20 cellular contexts compared by ENCODE assay signal in the genomic region with DNA sequence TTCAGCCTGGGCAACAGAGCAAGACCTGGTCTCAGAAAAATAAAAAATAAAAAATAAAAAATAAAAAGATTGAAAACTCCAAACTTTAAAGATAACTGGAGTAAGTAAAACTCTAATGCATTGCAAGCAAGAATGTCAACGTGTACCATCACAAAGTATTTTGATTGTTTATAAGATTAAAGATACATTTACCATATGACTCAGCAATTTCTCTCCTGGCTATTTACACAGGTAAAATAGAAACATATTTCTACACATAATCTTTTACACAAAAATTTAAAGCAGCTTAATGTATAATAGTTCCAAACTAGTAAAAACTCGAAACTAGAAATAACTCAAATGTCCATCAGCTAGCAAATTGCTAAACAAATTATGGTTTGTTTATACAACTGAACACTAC.
DNase-seq lines count a peak whose midpoint lies in the region; ATAC-seq, FAIRE-seq and TF ChIP-seq lines count a peak whose summit lies in the region.
"Had no signal": no experiment of that assay in that cellular context is flagged by ENCODE, and none has a peak within 500 bp of the region (broad histone marks: within the 10 kb centered on the region; RNA-seq: fewer than 3 reads in every experiment).

No MANE protein-coding gene starts in this region.

- H3K9ac ChIP-seq in IMR-90 (ENCODE audit: low read depth, low read length), result no peak overlapping the region
- H3K9ac ChIP-seq in H1 (replicated peaks in 1 of 4; ENCODE audit: extremely low read depth in 1 of 4, low read depth in 3 of 4, low read length in 3 of 4), result no peak overlapping the region

- ATAC-seq in IMR-90 (ENCODE audit: low read depth) (no peak), GM21528 (IDR thresholded peaks at IDR 0.05; ENCODE audit: low FRiP score, unreplicated experiment) (no peak)
- ATAC-seq: GM23338 had no signal

- dilution Hi-C loops in IMR-90 (cut with HindIII; ENCODE audit: low sequenced_read_pairs, unreplicated experiment), result no loop called here

- TF ChIP-seq CTCF in IMR-90 (conservative IDR thresholded peaks at IDR 0.05; ENCODE audit: low read depth, low read length), result no peak
- no peak for TF ChIP-seq CTCF in H1 (IDR thresholded peaks at IDR 0.05; ENCODE audit: control extremely low read depth in 1 of 3, insufficient read depth in 1 of 3, low read depth in 1 of 3, low read length in 3 of 3)

- no peaks in the 10 kb centered on the region for H3K79me2 ChIP-seq in H1 (ENCODE audit: control insufficient read depth in 1 of 2, insufficient read depth in 2 of 2, low read length in 2 of 2)

- H3K4me1 ChIP-seq in IMR-90 (ENCODE audit: control insufficient read depth, insufficient read depth, low read length) (no peaks in the 10 kb centered on the region), H1 (replicated peaks in 1 of 4; ENCODE audit: control insufficient read depth in 3 of 4, insufficient read depth in 4 of 4, low read length in 3 of 4) (no peaks in the 10 kb centered on the region)
- H3K4me1 ChIP-seq: BE2C had no signal

- H2AFZ ChIP-seq in IMR-90 (replicated peaks; ENCODE audit: low read length, poor library complexity), result no peak overlapping the region
- no peak overlapping the region for H2AFZ ChIP-seq in H1 (ENCODE audit: low read length)
- H2AFZ ChIP-seq: GM23338 had no signal

- no peak overlapping the region for H2AK9ac ChIP-seq in IMR-90 (replicated peaks; ENCODE audit: low read depth, low read length, poor library complexity)

- H2BK5ac ChIP-seq in IMR-90 (ENCODE audit: low read depth, low read length, poor library complexity, severe bottlenecking), result no peak overlapping the region
- no peak overlapping the region for H2BK5ac ChIP-seq in H1 (ENCODE audit: low read depth, low read length)

- no CpG with 5 or more reads among the region's 2 CpGs for WGBS in IMR-90 (ENCODE audit: extremely low coverage in 2 of 2, insufficient read length in 1 of 2), 2 experiments
- WGBS in H1 (ENCODE audit: extremely low coverage in 1 of 2, insufficient coverage in 1 of 2, insufficient read length in 1 of 2, insufficient replicate concordance in 2 of 2, low coverage in 1 of 2, low lambda C conversion rate in 2 of 2, missing lambda C conversion rate in 1 of 2), 2 experiments, result 93% methylated on average over 2 of the region's 2 CpGs; no CpG with 5 or more reads in 1 of the 2 experiments

- no peaks in the 10 kb centered on the region for H3K23me2 ChIP-seq in H1 (ENCODE audit: low read depth, low read length)

- H3K27me3 ChIP-seq in IMR-90 (ENCODE audit: control insufficient read depth, insufficient read depth, low read length) (no peaks in the 10 kb centered on the region), H1 (replicated peaks in 1 of 4; ENCODE audit: control insufficient read depth in 3 of 4, extremely low read depth in 1 of 4, insufficient read depth in 3 of 4, low read length in 3 of 4) (no peaks in the 10 kb centered on the region)
- H3K27me3 ChIP-seq: BE2C had no signal

- TF ChIP-seq POLR2A in IMR-90 (IDR thresholded peaks at IDR 0.05; ENCODE audit: low read depth, low read length) (no peak), H1 (IDR thresholded peaks at IDR 0.05; ENCODE audit: control extremely low read depth in 1 of 2, low read depth in 2 of 2, low read length in 2 of 2) (no peak)

- H3K36me3 ChIP-seq in IMR-90 (ENCODE audit: control insufficient read depth, insufficient read depth, low read length), result no peaks in the 10 kb centered on the region
- H3K36me3 ChIP-seq in H1 (ENCODE audit: control insufficient read depth in 2 of 4, insufficient read depth in 4 of 4, low read length in 3 of 4), result no peaks in the 10 kb centered on the region
- H3K36me3 ChIP-seq: BE2C had no signal

- H4K91ac ChIP-seq in IMR-90 (ENCODE audit: insufficient read depth, low read depth, low read length) (no peak overlapping the region), H1 (replicated peaks; ENCODE audit: insufficient read length, low read length) (no peak overlapping the region)

- H3K18ac ChIP-seq in IMR-90 (ENCODE audit: low read depth, low read length), result no peak overlapping the region
- no peak overlapping the region for H3K18ac ChIP-seq in H1 (ENCODE audit: extremely low read depth, low read length)

- H3K27ac ChIP-seq in IMR-90 (ENCODE audit: insufficient read depth, low read length), result no peak overlapping the region
- H3K27ac ChIP-seq in H1 (ENCODE audit: low read depth, low read length), result no peak overlapping the region

- H3K14ac ChIP-seq in IMR-90 (replicated peaks; ENCODE audit: low read depth, low read length) (no peak overlapping the region), H1 (ENCODE audit: insufficient read length) (no peak overlapping the region)

- H3K4me3 ChIP-seq in IMR-90 (ENCODE audit: insufficient read depth, low read depth, low read length), result no peak overlapping the region
- no peak overlapping the region for H3K4me3 ChIP-seq in H1 (ENCODE audit: extremely low read depth in 1 of 4, insufficient read depth in 2 of 4, low read depth in 3 of 4, low read length in 4 of 4)
- H3K4me3 ChIP-seq: GM23338 had no signal

- H2BK120ac ChIP-seq in IMR-90 (ENCODE audit: low read depth, low read length) (no peak overlapping the region), H1 (replicated peaks; ENCODE audit: low read depth, low read length) (no peak overlapping the region)

- no peak overlapping the region for H4K8ac ChIP-seq in IMR-90 (ENCODE audit: low read depth in 2 of 2, low read length in 2 of 2)
- no peak overlapping the region for H4K8ac ChIP-seq in H1 (ENCODE audit: extremely low read depth, insufficient read depth, low read length)

- no peak overlapping the region for H2BK20ac ChIP-seq in IMR-90 (ENCODE audit: low read depth, low read length)
- no peak overlapping the region for H2BK20ac ChIP-seq in H1 (ENCODE audit: low read length)

- no peak overlapping the region for H2AK5ac ChIP-seq in IMR-90 (ENCODE audit: low read depth, low read length)
- H2AK5ac ChIP-seq in H1 (ENCODE audit: low read depth, low read length), result no peak overlapping the region

- no peaks in the 10 kb centered on the region for H3K9me1 ChIP-seq in IMR-90 (ENCODE audit: insufficient read depth, low read length)

- DNase-seq in SIG-M5 treated with dmso at 0.1 percent for 504 hours (lab: John Stamatoyannopoulos, UW; ENCODE audit: unreplicated experiment) (peak; percentile 7), SIG-M5 (lab: John Stamatoyannopoulos, UW) (no peak), IMR-90 (no peak), H1 (ENCODE audit: low read depth in 1 of 2, low spot score in 2 of 2) (no peak), RKO (ENCODE audit: low spot score) (no peak)
- DNase-seq in activated CD4-positive, alpha-beta T cell treated with anti-CD3 and anti-CD28 coated beads for 4 hours, result no peak
- DNase-seq: ACHN; BE2C; C1 segment of cervical spinal cord; CD4-positive, CD25-positive, alpha-beta regulatory T cell; CD8-positive, alpha-beta memory T cell; COR-L47; DMS 273 treated with DMSO at 0.1 percent for 48 hours; DMS79; GDM1; H9 had no signal

- no peaks in the 10 kb centered on the region for H3K9me3 ChIP-seq in IMR-90 (ENCODE audit: control insufficient read depth, insufficient read depth, low read length)
- no peaks in the 10 kb centered on the region for H3K9me3 ChIP-seq in H1 (ENCODE audit: insufficient read depth in 2 of 2, low read depth in 1 of 2, low read length in 1 of 2)
- H3K9me3 ChIP-seq: BE2C had no signal

- H3K56ac ChIP-seq in IMR-90 (ENCODE audit: extremely low read depth, insufficient read depth, low read length), result no peak overlapping the region
- H3K56ac ChIP-seq in H1 (replicated peaks; ENCODE audit: insufficient read length, low read depth, low read length), result no peak overlapping the region

- POLR2A ChIA-PET in IMR-90 (lab: Charles Lee; ENCODE audit: unreplicated experiment), result no interaction called here
- POLR2A ChIA-PET in H1 (lab: Charles Lee; ENCODE audit: partially characterized antibody), result no interaction called here

- H3K4me2 ChIP-seq in IMR-90 (ENCODE audit: low read depth, low read length) (no peak overlapping the region), H1 (ENCODE audit: insufficient read depth in 1 of 2, low read depth in 2 of 2, low read length in 2 of 2) (no peak overlapping the region)
- H3K4me2 ChIP-seq: GM23338 had no signal

- in situ Hi-C loops in IMR-90 (cut with MboI; ENCODE audit: low sequenced_read_pairs), result no loop called here

- H2BK15ac ChIP-seq in IMR-90 (ENCODE audit: low read depth, low read length) (no peak overlapping the region), H1 (ENCODE audit: low read length) (no peak overlapping the region)

- no peaks in the 10 kb centered on the region for H3K79me1 ChIP-seq in IMR-90 (ENCODE audit: low read depth in 1 of 2, low read length in 2 of 2)
- H3K79me1 ChIP-seq in H1 (ENCODE audit: low read depth, low read length), result no peaks in the 10 kb centered on the region

- H3K4ac ChIP-seq in IMR-90 (ENCODE audit: low read depth, low read length), result no peak overlapping the region
- no peak overlapping the region for H3K4ac ChIP-seq in H1 (replicated peaks; ENCODE audit: insufficient read length, low read depth, low read length)

- no TSS peak for BruUV-seq in IMR-90 (replicated peaks; lab: Mats Ljungman, UMichigan)

- no peaks in the 10 kb centered on the region for H4K20me1 ChIP-seq in IMR-90 (ENCODE audit: insufficient read depth, low read length)
- H4K20me1 ChIP-seq in H1 (replicated peaks in 1 of 2; ENCODE audit: control insufficient read depth in 1 of 2, insufficient read depth in 2 of 2, low read length in 2 of 2), result no peaks in the 10 kb centered on the region

- no peak for TF ChIP-seq EP300 in H1 (IDR thresholded peaks at IDR 0.05; ENCODE audit: borderline replicate concordance in 1 of 2, low read depth in 2 of 2, low read length in 2 of 2)

- no peak overlapping the region for H4K5ac ChIP-seq in IMR-90 (ENCODE audit: low read depth, low read length)
- H4K5ac ChIP-seq in H1 (ENCODE audit: insufficient read length, low read depth, low read length), result no peak overlapping the region

- CTCF ChIA-PET in IMR-90 (lab: Yijun Ruan, JAX), result no interaction called here
- CTCF ChIA-PET in H1 (lab: Charles Lee; ENCODE audit: partially characterized antibody), result no interaction called here

- no peak overlapping the region for H2BK12ac ChIP-seq in H1 (ENCODE audit: low read depth, low read length)

- no peak for FAIRE-seq in H1 (lab: Jason Lieb, UNC)
- FAIRE-seq: GM12892, GM18507 had no signal

- intact Hi-C loops in IMR-90 (cut with micrococcal nuclease), result no loop called here

- H3K23ac ChIP-seq in IMR-90 (ENCODE audit: low read depth, low read length) (no peak overlapping the region), H1 (ENCODE audit: insufficient read length) (no peak overlapping the region)

- TF ChIP-seq RAD21 in IMR-90 (IDR thresholded peaks at IDR 0.05; ENCODE audit: low read length) (no peak), H1 (IDR thresholded peaks at IDR 0.05 in 1 of 2, conservative IDR thresholded peaks at IDR 0.05 in 1 of 2; ENCODE audit: low read depth in 2 of 2, low read length in 2 of 2) (no peak)

TF ChIP-seq in IMR-90, 13 proteins besides CTCF, POLR2A, EP300 and RAD21 (continues in another document):
- TF ChIP-seq MAFK (IDR thresholded peaks at IDR 0.05; ENCODE audit: low read depth, low read length), result peak; percentile 57
